ENCODE assay signal across 8 cellular contexts in the genomic region with DNA sequence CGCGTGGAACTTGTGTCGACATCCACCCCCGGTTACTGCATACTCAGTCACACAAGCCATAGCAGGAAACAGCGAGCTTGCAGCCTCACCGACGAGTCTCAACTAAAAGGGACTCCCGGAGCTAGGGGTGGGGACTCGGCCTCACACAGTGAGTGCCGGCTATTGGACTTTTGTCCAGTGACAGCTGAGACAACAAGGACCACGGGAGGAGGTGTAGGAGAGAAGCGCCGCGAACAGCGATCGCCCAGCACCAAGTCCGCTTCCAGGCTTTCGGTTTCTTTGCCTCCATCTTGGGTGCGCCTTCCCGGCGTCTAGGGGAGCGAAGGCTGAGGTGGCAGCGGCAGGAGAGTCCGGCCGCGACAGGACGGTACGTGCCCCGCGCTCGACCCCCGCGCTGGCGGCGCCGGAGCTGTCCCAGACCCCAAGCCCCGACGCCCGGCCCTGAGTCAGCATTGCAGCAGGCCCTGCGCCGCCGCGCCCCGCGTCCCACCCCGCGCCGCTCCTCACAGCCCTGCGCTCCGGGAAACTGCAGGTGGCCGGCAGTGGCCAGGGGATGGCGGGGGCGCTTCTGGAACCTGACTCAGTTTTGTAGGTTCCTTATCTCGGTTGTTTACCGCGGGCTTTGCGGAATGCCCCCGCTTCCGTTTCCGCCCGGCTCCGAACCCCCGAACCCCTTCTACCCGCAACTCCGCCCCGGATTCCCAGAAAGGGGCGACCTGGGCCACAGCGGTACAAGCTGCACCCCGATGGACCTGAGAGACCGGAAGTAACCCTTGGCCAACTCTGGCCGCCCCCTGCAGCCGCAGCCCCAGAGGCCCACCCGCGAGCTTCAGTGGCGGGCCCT. TPM values are rescaled to one million over a fixed set of nuclear protein-coding genes. Genes with fewer than 3 reads are reported as not detected.
A peak's percentile ranks its signal among the peaks of the same experiment; 100 is the strongest.
DNase-seq lines count a peak whose midpoint lies in the region; ATAC-seq and TF ChIP-seq lines count a peak whose summit lies in the region.

A gene (plus strand): TSS at position 50 of the 844 bp plus-strand sequence. CDS start 13,702 bp downstream, outside the sequence.

- CTCF ChIA-PET in OCI-LY7 (lab: Charles Lee; ENCODE audit: unreplicated experiment), result no interaction called here

- ATAC-seq in GM19397 (IDR thresholded peaks at IDR 0.05; ENCODE audit: unreplicated experiment) (peak; percentile 32), HG03565 (IDR thresholded peaks at IDR 0.05; ENCODE audit: unreplicated experiment) (peak; percentile 27)

- no peaks in the 10 kb centered on the region for H3K9me2 ChIP-seq in OCI-LY7 (ENCODE audit: insufficient read depth, low read length)

- peaks cover 28% of the 10 kb centered on the region for H3K79me2 ChIP-seq in OCI-LY7 (ENCODE audit: insufficient read depth, low read depth, low read length)

- POLR2A ChIA-PET in OCI-LY7 (lab: Charles Lee), result interaction anchor here (0.5 to 4.3 kb wide), 10 partner anchors 9 to 1890 kb away, joined by 3 to 19 read pairs (median 5); no protein-coding TSS in a partner anchor

- H3K9me3 ChIP-seq in OCI-LY7 (ENCODE audit: low read length), result peaks cover 8% of the 10 kb centered on the region; the same call in 1 of the 2 replicates

- H3K4me3 ChIP-seq in OCI-LY7 (ENCODE audit: low read depth, low read length, poor library complexity, severe bottlenecking) (peak within 1 kb of the TSS; percentile 81), epithelial cell of esophagus (ENCODE audit: low read length) (peak within 1 kb of the TSS; percentile 85)

- TF ChIP-seq CTCF in OCI-LY7 (conservative IDR thresholded peaks at IDR 0.05; ENCODE audit: low read length) (no peak), epithelial cell of esophagus (IDR thresholded peaks at IDR 0.05; ENCODE audit: insufficient read depth, low read depth, low read length, missing control alignments) (no peak)

- no TSS peak for BruUV-seq in OCI-LY7 (replicated peaks; lab: Mats Ljungman, UMichigan)

- H3K36me3 ChIP-seq in OCI-LY7 (ENCODE audit: insufficient read depth, low read length), result no peaks in the 10 kb centered on the region; the same call in 1 of the 2 replicates

- peaks cover 23% of the 10 kb centered on the region for H3K4me1 ChIP-seq in OCI-LY7 (ENCODE audit: insufficient read depth, low read length, poor library complexity, severe bottlenecking)

- peak within 1 kb of the TSS; percentile 95 for H3K27ac ChIP-seq in OCI-LY7 (ENCODE audit: low read depth, low read length, poor library complexity, severe bottlenecking)

- H4K20me1 ChIP-seq in OCI-LY7 (ENCODE audit: insufficient read depth, low read length), result no peaks in the 10 kb centered on the region

- intact Hi-C loops in OCI-LY7 (cut with micrococcal nuclease; ENCODE audit: unreplicated experiment), result loop anchor here (2.0 to 5.0 kb wide), 2 partner anchors 306 to 404 kb away; a partner anchor contains a TSS

- H3K4me2 ChIP-seq in OCI-LY7 (ENCODE audit: low read length), result peak within 1 kb of the TSS; percentile 89

- peak within 1 kb of the TSS; percentile 63 for H2AFZ ChIP-seq in OCI-LY7 (ENCODE audit: low read length)

- DNase-seq in CD1c-positive myeloid dendritic cell (ENCODE audit: extremely low spot score), result peak; percentile 83
- peak; percentile 68 for DNase-seq in OCI-LY7 (ENCODE audit: low spot score)
- DNase-seq in activated T-cell treated with anti-CD3 and anti-CD28 coated beads for 24 hours (ENCODE audit: low read depth), result peak; percentile 73
- peak; percentile 83 for DNase-seq in epithelial cell of esophagus (ENCODE audit: low read depth)
- peak; percentile 71 for DNase-seq in mucosa of gallbladder (ENCODE audit: low spot score)
- DNase-seq in stimulated activated CD8-positive, alpha-beta memory T cell treated with anti-CD3 and anti-CD28 coated beads, Interleukin-4, amount 100 ng/mL, for 48 hours, result peak; percentile 92

RNA-seq across cellular contexts. Expression of the gene that starts here (rescaled TPM):
- total RNA-seq in OCI-LY7 (2014; rRNA removed; shearing (Covaris generic)), result 42.8 and 55.8 TPM in 2 replicates
- total RNA-seq in OCI-LY7 (2022) (82.5 and 91.9 TPM in 2 replicates), mucosa of gallbladder (152 TPM)

Comparison
In these comparisons a context has a peak if more than half of its experiments do, and no peak if none do; other contexts are left out.
1. Peak in every context shown above with its lines: DNase-seq, ATAC-seq, H3K4me3 ChIP-seq and H3K27ac ChIP-seq.